32 cellular contexts compared by ENCODE assay signal in genomic region chr16:80731915-80732314, GRCh38.
"Had no signal": no experiment of that assay in that cellular context is flagged by ENCODE, and none has a peak within 500 bp of the region (broad histone marks: within the 10 kb centered on the region; RNA-seq: fewer than 3 reads in every experiment).

No MANE protein-coding gene starts in this region.

- ATAC-seq: activated CD8-positive, alpha-beta T cell treated with anti-CD3 and anti-CD28 coated beads for 36 hours; activated naive CD4-positive, alpha-beta T cell treated with anti-CD3 and anti-CD28 coated beads, Interleukin-2, amount 50 U/mL, for 72 hours; activated T-cell treated with anti-CD3 and anti-CD28 coated beads, Interleukin-2, amount 50 U/mL, for 4 hours; activated T-cell treated with anti-CD3 and anti-CD28 coated beads, Interleukin-2, amount 50 U/mL, for 72 hours; activated T-helper 17 cell treated with anti-CD3 and anti-CD28 coated beads, Interleukin-2, amount 50 U/mL, for 72 hours had no signal

- H3K4me1 ChIP-seq: adrenal gland, ascending aorta had no signal

- H3K27me3 ChIP-seq: adrenal gland, ascending aorta, cardiac muscle cell had no signal

- H3K4me3 ChIP-seq: adrenal gland, ascending aorta, cardiac muscle cell had no signal

- H3K36me3 ChIP-seq: adrenal gland, ascending aorta, cardiac muscle cell had no signal

- DNase-seq: activated B cell treated with CpG ODN at 0.5 μM for 24 hours; activated CD4-positive, alpha-beta memory T cell treated with anti-CD3 and anti-CD28 coated beads for 36 hours; activated CD4-positive, alpha-beta T cell treated with anti-CD3 and anti-CD28 coated beads for 4 hours; activated CD4-positive, alpha-beta T cell treated with anti-CD3 and anti-CD28 coated beads, Interleukin-2, amount 50 U/mL, for 1 hour; activated CD4-positive, alpha-beta T cell treated with anti-CD3 and anti-CD28 coated beads, Interleukin-2, amount 50 U/mL, for 4 hours; activated CD4-positive, CD25-positive, alpha-beta regulatory T cell treated with anti-CD3 and anti-CD28 coated beads, Interleukin-2, amount 50 U/mL, for 72 hours; activated CD8-positive, alpha-beta memory T cell treated with anti-CD3 and anti-CD28 coated beads, Interleukin-2, amount 50 U/mL, for 4 hours; activated CD8-positive, alpha-beta T cell treated with anti-CD3 and anti-CD28 coated beads for 36 hours; activated effector memory CD4-positive, alpha-beta T cell treated with anti-CD3 and anti-CD28 coated beads, Interleukin-2, amount 50 U/mL, for 16 hours; activated gamma-delta T cell treated with Interleukin-2 at 50 U/mL for 16 hours; activated naive CD4-positive, alpha-beta T cell; activated naive CD4-positive, alpha-beta T cell treated with anti-CD3 and anti-CD28 coated beads for 36 hours; activated naive CD4-positive, alpha-beta T cell treated with anti-CD3 and anti-CD28 coated beads, Interleukin-2, amount 50 U/mL, for 16 hours; activated naive CD8-positive, alpha-beta T cell treated with anti-CD3 and anti-CD28 coated beads for 36 hours; activated T-cell treated with anti-CD3 and anti-CD28 coated beads for 4 hours; activated T-cell treated with anti-CD3 and anti-CD28 coated beads, Interleukin-2, amount 50 U/mL, for 1 hour; activated T-cell treated with anti-CD3 and anti-CD28 coated beads, Interleukin-2, amount 50 U/mL, for 4 hours; activated T-cell treated with anti-CD3 and anti-CD28 coated beads, Interleukin-2, amount 50 U/mL, for 72 hours; adrenal gland; amniotic stem cell; anterior cingulate cortex; central memory CD4-positive, alpha-beta T cell; T-helper 1 cell; T-helper 2 cell; T-helper 9 cell had no signal

- H3K27ac ChIP-seq: adrenal gland, ascending aorta, cardiac muscle cell, VCaP had no signal

- FAIRE-seq: bronchial epithelial cell, TTC549 had no signal

- H3K9me3 ChIP-seq: adrenal gland had no signal
